24 cellular contexts compared by ENCODE assay signal in genomic region chr9:1510712-1511111, GRCh38.
DNase-seq lines count a peak whose midpoint lies in the region; ATAC-seq and TF ChIP-seq lines count a peak whose summit lies in the region.
"Had no signal": no experiment of that assay in that cellular context is flagged by ENCODE, and none has a peak within 500 bp of the region (broad histone marks: within the 10 kb centered on the region; RNA-seq: fewer than 3 reads in every experiment).

No MANE protein-coding gene starts in this region.

- H3K36me3 ChIP-seq in mammary epithelial cell (ENCODE audit: insufficient read depth, low read length) = no peaks in the 10 kb centered on the region
- H3K36me3 ChIP-seq in RWPE2 (ENCODE audit: low read depth) = no peaks in the 10 kb centered on the region
- no peaks in the 10 kb centered on the region for H3K36me3 ChIP-seq in trophoblast cell (ENCODE audit: control insufficient read depth in 1 of 2, insufficient read depth in 2 of 2, low read length in 2 of 2)
- no peaks in the 10 kb centered on the region for H3K36me3 ChIP-seq in suprapubic skin
- H3K36me3 ChIP-seq: BLaER1 treated with 17β-estradiol and CSF1 and Interleukin-3, amounts not matched to agents 10 nM and 100 nM had no signal

- no peak overlapping the region for H4K91ac ChIP-seq in trophoblast cell (ENCODE audit: low read depth, low read length)

- no peak for TF ChIP-seq EP300 in suprapubic skin (IDR thresholded peaks at IDR 0.05)

- H3K9me3 ChIP-seq in mammary epithelial cell (replicated peaks; ENCODE audit: insufficient read depth, low read length) (peaks cover 7% of the 10 kb centered on the region), RWPE2 (ENCODE audit: severe bottlenecking) (no peaks in the 10 kb centered on the region), trophoblast cell (ENCODE audit: insufficient read depth, low read depth, low read length) (no peaks in the 10 kb centered on the region), suprapubic skin (no peaks in the 10 kb centered on the region)
- H3K9me3 ChIP-seq: A549, Caco-2 had no signal

- no peak overlapping the region for H3K9ac ChIP-seq in mammary epithelial cell (ENCODE audit: insufficient read depth, low read length)
- no peak overlapping the region for H3K9ac ChIP-seq in trophoblast cell (ENCODE audit: low read length)
- H3K9ac ChIP-seq: BLaER1 treated with 17β-estradiol and CSF1 and Interleukin-3, amounts not matched to agents 10 nM and 100 nM had no signal

- no peaks in the 10 kb centered on the region for H4K20me1 ChIP-seq in mammary epithelial cell (ENCODE audit: insufficient read depth, low read length)
- H4K20me1 ChIP-seq: BLaER1 treated with 17β-estradiol and CSF1 and Interleukin-3, amounts not matched to agents 10 nM and 100 nM had no signal

- no peaks in the 10 kb centered on the region for H3K79me1 ChIP-seq in trophoblast cell (ENCODE audit: low read length)

- H3K4ac ChIP-seq in trophoblast cell (ENCODE audit: low read depth, low read length) = no peak overlapping the region

- no peak overlapping the region for H2AFZ ChIP-seq in mammary epithelial cell (ENCODE audit: low read depth, low read length)
- no peak overlapping the region for H2AFZ ChIP-seq in trophoblast cell (ENCODE audit: insufficient read depth, low read length, poor library complexity)

- no peak overlapping the region for H4K12ac ChIP-seq in trophoblast cell (ENCODE audit: low read depth, low read length)

- H3K18ac ChIP-seq in trophoblast cell (ENCODE audit: low read length) = no peak overlapping the region

- H3K27ac ChIP-seq in mammary epithelial cell (ENCODE audit: insufficient read depth, low read depth, low read length) (no peak overlapping the region), RWPE2 (ENCODE audit: poor library complexity, severe bottlenecking) (no peak overlapping the region), trophoblast cell (ENCODE audit: low read depth, low read length) (no peak overlapping the region), suprapubic skin (no peak overlapping the region)
- H3K27ac ChIP-seq: 22Rv1; A549; BLaER1 treated with 17β-estradiol and CSF1 and Interleukin-3, amounts not matched to agents 10 nM and 100 nM; C4-2B had no signal

- no peaks in the 10 kb centered on the region for H3K9me3 Mint-ChIP-seq in MCF 10A (ENCODE audit: unreplicated experiment)
- H3K9me3 Mint-ChIP-seq: CD4-positive, alpha-beta T cell; CD8-positive, alpha-beta T cell had no signal

- H3K14ac ChIP-seq in trophoblast cell (ENCODE audit: low read length) = no peak overlapping the region

- CTCF ChIA-PET in mammary epithelial cell (lab: Charles Lee; ENCODE audit: low non-redundant PET) = no interaction called here
- CTCF ChIA-PET in MCF 10A (lab: Yijun Ruan, JAX) = interaction anchor here (1.5 kb wide), 1 partner anchor 109 kb away, joined by 4 read pairs; no protein-coding TSS in a partner anchor

- BruUV-seq in mammary epithelial cell (replicated peaks; lab: Mats Ljungman, UMichigan) (no TSS peak), MCF 10A (replicated peaks; lab: Mats Ljungman, UMichigan) (no TSS peak)

- DNase-seq in mammary epithelial cell = peak; percentile 1
- DNase-seq in MCF 10A (ENCODE audit: unreplicated experiment) = no peak
- DNase-seq in RWPE2 (ENCODE audit: low spot score) = no peak
- peak; percentile 44 for DNase-seq in epithelial cell of esophagus (ENCODE audit: low read depth)
- peak; percentile 15 to 60 for DNase-seq in trophoblast cell
- DNase-seq in DMS153 (lab: John Stamatoyannopoulos, UW) = no peak
- no peak for DNase-seq in suprapubic skin (ENCODE audit: low spot score in 2 of 2)
- DNase-seq: AML-193; Caco-2; Calu3; CD4-positive, alpha-beta T cell; CD8-positive, alpha-beta T cell; DMS53; DMS79; DND-41; EL; GDM1 had no signal

- POLR2A ChIA-PET in MCF 10A (lab: Yijun Ruan, JAX) = no interaction called here

- no peak for TF ChIP-seq POLR2A in suprapubic skin (IDR thresholded peaks at IDR 0.05)

- H3K4me3 ChIP-seq in mammary epithelial cell (replicated peaks in 1 of 3; ENCODE audit: insufficient read depth in 1 of 3, low read depth in 2 of 3, low read length in 3 of 3) = no peak overlapping the region
- H3K4me3 ChIP-seq in RWPE2 (ENCODE audit: severe bottlenecking) = no peak overlapping the region
- H3K4me3 ChIP-seq in epithelial cell of esophagus (ENCODE audit: low read length) = no peak overlapping the region
- H3K4me3 ChIP-seq in trophoblast cell (ENCODE audit: low read depth, low read length) = no peak overlapping the region
- no peak overlapping the region for H3K4me3 ChIP-seq in suprapubic skin
- H3K4me3 ChIP-seq: A549; BLaER1 treated with 17β-estradiol and CSF1 and Interleukin-3, amounts not matched to agents 10 nM and 100 nM; GM12878 had no signal

- no peak overlapping the region for H3K4me2 ChIP-seq in mammary epithelial cell (ENCODE audit: insufficient read depth, low read depth, low read length)
- H3K4me2 ChIP-seq in trophoblast cell (ENCODE audit: low read length) = no peak overlapping the region
- H3K4me2 ChIP-seq: A549; BLaER1 treated with 17β-estradiol and CSF1 and Interleukin-3, amounts not matched to agents 10 nM and 100 nM had no signal

- in situ Hi-C loops in mammary epithelial cell (cut with MboI; ENCODE audit: low sequenced_read_pairs in 2 of 2) = no loop called here

- intact Hi-C loops in mammary epithelial cell (cut with micrococcal nuclease) (no loop called here), MCF 10A (cut with micrococcal nuclease) (no loop called here)

- TF ChIP-seq CTCF in mammary epithelial cell (conservative IDR thresholded peaks at IDR 0.05 in 1 of 2, IDR thresholded peaks at IDR 0.05 in 1 of 2; ENCODE audit: extremely low read depth in 1 of 2, insufficient read depth in 1 of 2, low read depth in 1 of 2, low read length in 2 of 2) = no peak
- TF ChIP-seq CTCF in MCF 10A (IDR thresholded peaks at IDR 0.05; ENCODE audit: unreplicated experiment) = no peak
- no peak for TF ChIP-seq CTCF in RWPE2 (IDR thresholded peaks at IDR 0.05; ENCODE audit: poor library complexity, severe bottlenecking)
- no peak for TF ChIP-seq CTCF in epithelial cell of esophagus (IDR thresholded peaks at IDR 0.05; ENCODE audit: insufficient read depth, low read depth, low read length, missing control alignments)
- TF ChIP-seq CTCF in suprapubic skin (IDR thresholded peaks at IDR 0.05) = no peak

- H2BK12ac ChIP-seq in trophoblast cell (ENCODE audit: low read length) = no peak overlapping the region

- H3K4me1 ChIP-seq in mammary epithelial cell (ENCODE audit: insufficient read depth, low read length) (no peaks in the 10 kb centered on the region), RWPE2 (ENCODE audit: insufficient read depth, poor library complexity, severe bottlenecking) (peaks cover 13% of the 10 kb centered on the region), trophoblast cell (ENCODE audit: control insufficient read depth in 1 of 2, insufficient read depth in 2 of 2, low read length in 2 of 2) (peaks cover 0 to 2% of the 10 kb centered on the region in 2 experiments), suprapubic skin (no peaks in the 10 kb centered on the region)
- H3K4me1 ChIP-seq: A549; BLaER1 treated with 17β-estradiol and CSF1 and Interleukin-3, amounts not matched to agents 10 nM and 100 nM; Caco-2 had no signal

- H2BK5ac ChIP-seq in trophoblast cell (ENCODE audit: low read depth, low read length, poor library complexity) = no peak overlapping the region

- no peak overlapping the region for H3K4me3 Mint-ChIP-seq in MCF 10A (ENCODE audit: unreplicated experiment)
- H3K4me3 Mint-ChIP-seq: B cell; CD4-positive, alpha-beta T cell; CD8-positive, alpha-beta T cell had no signal

- H3K27me3 ChIP-seq in mammary epithelial cell (ENCODE audit: insufficient read depth, low read length) = no peaks in the 10 kb centered on the region
- no peaks in the 10 kb centered on the region for H3K27me3 ChIP-seq in RWPE2 (ENCODE audit: insufficient read depth, poor library complexity, severe bottlenecking)
- H3K27me3 ChIP-seq in trophoblast cell (ENCODE audit: insufficient read depth, low read length) = no peaks in the 10 kb centered on the region
- H3K27me3 ChIP-seq in suprapubic skin = no peaks in the 10 kb centered on the region
- H3K27me3 ChIP-seq: BLaER1 treated with 17β-estradiol and CSF1 and Interleukin-3, amounts not matched to agents 10 nM and 100 nM had no signal

- H3K23ac ChIP-seq in trophoblast cell (ENCODE audit: low read length) = no peak overlapping the region

- no peak overlapping the region for H3K27ac Mint-ChIP-seq in MCF 10A (ENCODE audit: low read depth, unreplicated experiment)
- H3K27ac Mint-ChIP-seq: B cell; CD4-positive, alpha-beta T cell; CD8-positive, alpha-beta T cell had no signal

- H2AK5ac ChIP-seq in trophoblast cell (ENCODE audit: low read length) = no peak overlapping the region

- dilution Hi-C loops in mammary epithelial cell (cut with HindIII; ENCODE audit: low sequenced_read_pairs) = no loop called here

- WGBS in mammary epithelial cell (ENCODE audit: low coverage, missing lambda C conversion rate) = 36% methylated on average over 4 of the region's 4 CpGs
- WGBS in trophoblast cell (ENCODE audit: extremely low coverage, insufficient coverage, insufficient read length) = no CpG with 5 or more reads among the region's 4 CpGs
- 67% methylated on average over 4 of the region's 4 CpGs for WGBS in suprapubic skin

- H4K8ac ChIP-seq in trophoblast cell (ENCODE audit: low read depth, low read length) = no peak overlapping the region

- no peaks in the 10 kb centered on the region for H3K36me3 Mint-ChIP-seq in MCF 10A (ENCODE audit: insufficient read depth, unreplicated experiment)
- H3K36me3 Mint-ChIP-seq: CD8-positive, alpha-beta T cell had no signal

- H3K4me1 Mint-ChIP-seq in MCF 10A (ENCODE audit: insufficient read depth, unreplicated experiment) = no peaks in the 10 kb centered on the region
- H3K4me1 Mint-ChIP-seq: B cell had no signal

- ATAC-seq in RWPE2 (ENCODE audit: low read depth) = 0 out of 3 replicates have a peak, but pooled peaks have one; percentile 56
- no peak for ATAC-seq in HG03378 (IDR thresholded peaks at IDR 0.05; ENCODE audit: unreplicated experiment)
- ATAC-seq: A549; CD8-positive, alpha-beta T cell; GM12878 had no signal

- no peak overlapping the region for H2BK120ac ChIP-seq in trophoblast cell (ENCODE audit: insufficient read depth, low read length, poor library complexity)

- H3K79me2 ChIP-seq in mammary epithelial cell (ENCODE audit: insufficient read depth, low read length) (no peaks in the 10 kb centered on the region), trophoblast cell (ENCODE audit: control insufficient read depth, insufficient read depth, low read length, poor library complexity) (no peaks in the 10 kb centered on the region)

- H3K27me3 Mint-ChIP-seq in MCF 10A (ENCODE audit: insufficient read depth, unreplicated experiment) = no peaks in the 10 kb centered on the region

Comparison
In these comparisons a context has a peak if more than half of its experiments do, and no peak if none do; other contexts are left out.
1. DNase-seq: peak in mammary epithelial cell (single experiment), epithelial cell of esophagus (single experiment) and trophoblast cell (2 of 2); none in MCF 10A (single experiment), RWPE2 (single experiment), DMS153 (single experiment) and suprapubic skin (0 of 2).